ENCODE assay signal across 8 cellular contexts in genomic region chr12:29380536-29381523, GRCh38. TPM values are rescaled to one million over a fixed set of nuclear protein-coding genes. Genes with fewer than 3 reads are reported as not detected.
DNase-seq lines count a peak whose midpoint lies in the region; ATAC-seq and TF ChIP-seq lines count a peak whose summit lies in the region.

Gene ERGIC2 (minus strand): TSS chr12:29381172. CDS start chr12:29371633, 9,539 bp downstream.

- no peaks in the 10 kb centered on the region for H4K20me1 ChIP-seq in fibroblast of lung (ENCODE audit: control insufficient read depth, extremely low read depth, insufficient read depth, low read length)

- no peaks in the 10 kb centered on the region for H3K9me3 Mint-ChIP-seq in activated T-helper 17 cell treated with anti-CD3 and anti-CD28 coated beads, Interleukin-2, amount 50 U/mL, for 72 hours
- H3K9me3 Mint-ChIP-seq in naive thymus-derived CD4-positive, alpha-beta T cell, result peaks cover 0 to 2% (median 0%) of the 10 kb centered on the region in 11 donors
- peaks cover 0 to 4% of the 10 kb centered on the region in 2 donors for H3K9me3 Mint-ChIP-seq in stimulated activated naive B cell treated with anti-CD40 and anti-IgM and Interleukin-4, amounts not matched to agents 10 μg/mL and 1 μg/mL and 100 μg/mL, for 72 hours

- intact Hi-C loops in naive thymus-derived CD4-positive, alpha-beta T cell (cut with micrococcal nuclease), result loop anchor here (1.0 to 5.0 kb wide), 14 partner anchors 9 to 1945 kb away; partner anchors contain the start of genes IPO8 (in 2 of the 2), CAPRIN2 (in 1 of the 2), CCDC91 (in 1 of the 2) and FAR2 (in 1 of the 2)

- peaks cover 41% of the 10 kb centered on the region for H3K79me2 ChIP-seq in fibroblast of lung (ENCODE audit: control insufficient read depth, insufficient read depth, low read length)

- peak within 1 kb of the TSS; percentile 97 for H2AFZ ChIP-seq in fibroblast of lung (ENCODE audit: low read length)

- peaks cover 46% of the 10 kb centered on the region for H3K36me3 Mint-ChIP-seq in activated T-helper 17 cell treated with anti-CD3 and anti-CD28 coated beads, Interleukin-2, amount 50 U/mL, for 72 hours (ENCODE audit: low read depth)
- H3K36me3 Mint-ChIP-seq in naive thymus-derived CD4-positive, alpha-beta T cell, result peaks cover 0 to 14% (median 5%) of the 10 kb centered on the region in 5 donors
- peaks cover 4 to 13% of the 10 kb centered on the region in 2 donors for H3K36me3 Mint-ChIP-seq in stimulated activated naive B cell treated with anti-CD40 and anti-IgM and Interleukin-4, amounts not matched to agents 10 μg/mL and 1 μg/mL and 100 μg/mL, for 72 hours

- H3K4me2 ChIP-seq in fibroblast of lung (ENCODE audit: extremely low read depth, insufficient read depth, low read length), result peak within 1 kb of the TSS; percentile 94

- ATAC-seq in activated T-helper 17 cell treated with anti-CD3 and anti-CD28 coated beads, Interleukin-2, amount 50 U/mL, for 72 hours (replicated peaks), result peak; percentile 94
- peak; percentile 97 for ATAC-seq in naive thymus-derived CD4-positive, alpha-beta T cell
- peak; percentile 94 to 95 for ATAC-seq in stimulated activated naive B cell treated with anti-CD40 and anti-IgM and Interleukin-4, amounts not matched to agents 10 μg/mL and 1 μg/mL and 100 μg/mL, for 72 hours (replicated peaks)

- H3K4me1 ChIP-seq in fibroblast of lung (ENCODE audit: control insufficient read depth, extremely low read depth, insufficient read depth, low read length), result peaks cover 2% of the 10 kb centered on the region
- peaks cover 9 to 12% of the 10 kb centered on the region in 2 donors for H3K4me1 ChIP-seq in naive thymus-derived CD4-positive, alpha-beta T cell (ENCODE audit: control insufficient read depth in 2 of 2, insufficient read depth in 2 of 2, low read length in 2 of 2)

- no peaks in the 10 kb centered on the region for H3K27me3 Mint-ChIP-seq in activated T-helper 17 cell treated with anti-CD3 and anti-CD28 coated beads, Interleukin-2, amount 50 U/mL, for 72 hours
- no peaks in the 10 kb centered on the region for H3K27me3 Mint-ChIP-seq in naive thymus-derived CD4-positive, alpha-beta T cell
- H3K27me3 Mint-ChIP-seq in stimulated activated naive B cell treated with anti-CD40 and anti-IgM and Interleukin-4, amounts not matched to agents 10 μg/mL and 1 μg/mL and 100 μg/mL, for 72 hours, result peaks cover 0 to 22% of the 10 kb centered on the region in 2 donors

- POLR2A ChIA-PET in RWPE1 (lab: Yijun Ruan, JAX; ENCODE audit: low non-redundant PET), result no interaction called here
- POLR2A ChIA-PET in naive thymus-derived CD4-positive, alpha-beta T cell (lab: Charles Lee), result interaction anchor here (0.6 to 2.2 kb wide), 13 partner anchors 9 to 1374 kb away, joined by 3 to 15 read pairs (median 3); partner anchors contain the start of genes CAPRIN2 and CCDC91

- CTCF ChIA-PET in RWPE1 (lab: Yijun Ruan, JAX), result interaction anchor here (0.6 to 0.7 kb wide), 2 partner anchors 428 to 1311 kb away, joined by 3 read pairs; no protein-coding TSS in a partner anchor
- CTCF ChIA-PET in naive thymus-derived CD4-positive, alpha-beta T cell (lab: Charles Lee), result interaction anchor here (0.8 to 1.0 kb wide), 2 partner anchors 42 to 63 kb away, joined by 3 read pairs; no protein-coding TSS in a partner anchor

- peak within 1 kb of the TSS; percentile 86 for H3K4me3 Mint-ChIP-seq in activated T-helper 17 cell treated with anti-CD3 and anti-CD28 coated beads, Interleukin-2, amount 50 U/mL, for 72 hours
- peak within 1 kb of the TSS; percentile 88 to 97 (median 94) for H3K4me3 Mint-ChIP-seq in naive thymus-derived CD4-positive, alpha-beta T cell
- peak within 1 kb of the TSS; percentile 86 to 92 for H3K4me3 Mint-ChIP-seq in stimulated activated naive B cell treated with anti-CD40 and anti-IgM and Interleukin-4, amounts not matched to agents 10 μg/mL and 1 μg/mL and 100 μg/mL, for 72 hours

- H3K9ac ChIP-seq in fibroblast of lung (ENCODE audit: insufficient read depth, low read length), result peak within 1 kb of the TSS; percentile 93

- H3K27ac ChIP-seq in RWPE1 (peak within 1 kb of the TSS; percentile 85), fibroblast of lung (ENCODE audit: insufficient read depth, low read length) (peak within 1 kb of the TSS; percentile 98)
- peak within 1 kb of the TSS; percentile 91 for H3K27ac ChIP-seq in naive thymus-derived CD4-positive, alpha-beta T cell (ENCODE audit: low read depth, low read length)

- H3K27ac Mint-ChIP-seq in activated T-helper 17 cell treated with anti-CD3 and anti-CD28 coated beads, Interleukin-2, amount 50 U/mL, for 72 hours, result peak within 1 kb of the TSS; percentile 91
- peak within 1 kb of the TSS; percentile 92 to 98 (median 96) for H3K27ac Mint-ChIP-seq in naive thymus-derived CD4-positive, alpha-beta T cell
- H3K27ac Mint-ChIP-seq in stimulated activated naive B cell treated with anti-CD40 and anti-IgM and Interleukin-4, amounts not matched to agents 10 μg/mL and 1 μg/mL and 100 μg/mL, for 72 hours, result peak within 1 kb of the TSS; percentile 97

- peak; percentile 96 for DNase-seq in Daoy (ENCODE audit: low read depth)
- peak; percentile 58 for DNase-seq in GOT3 (lab: John Stamatoyannopoulos, UW)
- DNase-seq in LNCaP clone FGC (ENCODE audit: low read depth), result peak; percentile 100
- DNase-seq in RWPE1 (ENCODE audit: low spot score), result peak; percentile 93
- DNase-seq in fibroblast of lung (ENCODE audit: low read depth in 2 of 2), result peak; percentile 98 to 100
- DNase-seq in naive thymus-derived CD4-positive, alpha-beta T cell, result peak; percentile 63 to 97 (median 95)
- peak; percentile 91 for DNase-seq in stimulated activated naive B cell treated with anti-CD40 and anti-IgM and Interleukin-4, amounts not matched to agents 10 μg/mL and 1 μg/mL and 100 μg/mL, for 72 hours

- TF ChIP-seq CTCF in LNCaP clone FGC (IDR thresholded peaks at IDR 0.05; ENCODE audit: control insufficient read depth, extremely low read depth, insufficient read depth), result no peak
- TF ChIP-seq CTCF in RWPE1 (conservative IDR thresholded peaks at IDR 0.05; ENCODE audit: low read depth), result no peak
- no peak for TF ChIP-seq CTCF in fibroblast of lung (conservative IDR thresholded peaks at IDR 0.05 in 1 of 2, IDR thresholded peaks at IDR 0.05 in 1 of 2; ENCODE audit: low read depth in 1 of 2, low read length in 2 of 2)

- H3K36me3 ChIP-seq in fibroblast of lung (ENCODE audit: control insufficient read depth, insufficient read depth, low read length), result no peaks in the 10 kb centered on the region
- H3K36me3 ChIP-seq in naive thymus-derived CD4-positive, alpha-beta T cell (ENCODE audit: control insufficient read depth in 2 of 3, insufficient read depth in 3 of 3, low read length in 3 of 3), result peaks cover 0 to 5% (median 0%) of the 10 kb centered on the region in 3 experiments

- no peaks in the 10 kb centered on the region for H3K9me3 ChIP-seq in fibroblast of lung (ENCODE audit: control insufficient read depth, insufficient read depth, low read depth, low read length)
- H3K9me3 ChIP-seq in naive thymus-derived CD4-positive, alpha-beta T cell (ENCODE audit: control insufficient read depth in 2 of 3, low read length in 3 of 3), result no peaks in the 10 kb centered on the region

- no peaks in the 10 kb centered on the region for H3K27me3 ChIP-seq in fibroblast of lung (ENCODE audit: control insufficient read depth, insufficient read depth, low read length)
- no peaks in the 10 kb centered on the region for H3K27me3 ChIP-seq in naive thymus-derived CD4-positive, alpha-beta T cell (ENCODE audit: control insufficient read depth in 2 of 2, insufficient read depth in 2 of 2, low read length in 2 of 2)

- H3K4me3 ChIP-seq in LNCaP clone FGC (ENCODE audit: low read depth, low read length), result peak within 1 kb of the TSS; percentile 84
- H3K4me3 ChIP-seq in fibroblast of lung (replicated peaks in 1 of 4; ENCODE audit: control extremely low read depth in 1 of 4, insufficient read depth in 1 of 4, low read depth in 3 of 4, low read length in 4 of 4), result peak within 1 kb of the TSS; percentile 83 to 100 (median 94)
- H3K4me3 ChIP-seq in naive thymus-derived CD4-positive, alpha-beta T cell (ENCODE audit: low read length), result peak within 1 kb of the TSS; percentile 98

- H3K4me1 Mint-ChIP-seq in activated T-helper 17 cell treated with anti-CD3 and anti-CD28 coated beads, Interleukin-2, amount 50 U/mL, for 72 hours, result peaks cover 12% of the 10 kb centered on the region
- peaks cover 20 to 63% (median 46%) of the 10 kb centered on the region in 7 donors for H3K4me1 Mint-ChIP-seq in naive thymus-derived CD4-positive, alpha-beta T cell
- H3K4me1 Mint-ChIP-seq in stimulated activated naive B cell treated with anti-CD40 and anti-IgM and Interleukin-4, amounts not matched to agents 10 μg/mL and 1 μg/mL and 100 μg/mL, for 72 hours, result peaks cover 11 to 18% of the 10 kb centered on the region in 2 donors

RNA-seq across cellular contexts. Expression of gene ERGIC2, which starts in this region (rescaled TPM):
- total RNA-seq in Daoy (2014; rRNA removed; shearing (Covaris generic)), result 120 and 131 TPM in 2 replicates
- 10 to 100 TPM; 78.8 to 96.6 TPM for total RNA-seq in activated T-helper 17 cell treated with anti-CD3 and anti-CD28 coated beads, Interleukin-2, amount 50 U/mL, for 72 hours
- 46.5 and 67.9 TPM in 2 replicates for total RNA-seq in fibroblast of lung
- 71.2 and 82.5 TPM in 2 replicates for polyA plus RNA-seq in fibroblast of lung
- polyA plus RNA-seq in fibroblast of lung (2012), result 59.9 and 64.8 TPM in 2 replicates
- 6.1 and 6.3 TPM in 2 replicates for polyA minus RNA-seq in fibroblast of lung (ENCODE audit: low replicate concordance)
- total RNA-seq in naive thymus-derived CD4-positive, alpha-beta T cell, result 10 to 100 TPM; 36.0 to 85.7 (median 78.6) TPM
- 10 to 100 TPM; 55.9 to 84.3 TPM for polyA plus RNA-seq in naive thymus-derived CD4-positive, alpha-beta T cell

Comparison
In these comparisons a context has a peak if more than half of its experiments do, and no peak if none do; other contexts are left out.
1. Peak in every context shown above with its lines: DNase-seq, ATAC-seq, H3K4me3 ChIP-seq and H3K27ac ChIP-seq.